ENCODE assay signal across 20 cellular contexts in the genomic region with DNA sequence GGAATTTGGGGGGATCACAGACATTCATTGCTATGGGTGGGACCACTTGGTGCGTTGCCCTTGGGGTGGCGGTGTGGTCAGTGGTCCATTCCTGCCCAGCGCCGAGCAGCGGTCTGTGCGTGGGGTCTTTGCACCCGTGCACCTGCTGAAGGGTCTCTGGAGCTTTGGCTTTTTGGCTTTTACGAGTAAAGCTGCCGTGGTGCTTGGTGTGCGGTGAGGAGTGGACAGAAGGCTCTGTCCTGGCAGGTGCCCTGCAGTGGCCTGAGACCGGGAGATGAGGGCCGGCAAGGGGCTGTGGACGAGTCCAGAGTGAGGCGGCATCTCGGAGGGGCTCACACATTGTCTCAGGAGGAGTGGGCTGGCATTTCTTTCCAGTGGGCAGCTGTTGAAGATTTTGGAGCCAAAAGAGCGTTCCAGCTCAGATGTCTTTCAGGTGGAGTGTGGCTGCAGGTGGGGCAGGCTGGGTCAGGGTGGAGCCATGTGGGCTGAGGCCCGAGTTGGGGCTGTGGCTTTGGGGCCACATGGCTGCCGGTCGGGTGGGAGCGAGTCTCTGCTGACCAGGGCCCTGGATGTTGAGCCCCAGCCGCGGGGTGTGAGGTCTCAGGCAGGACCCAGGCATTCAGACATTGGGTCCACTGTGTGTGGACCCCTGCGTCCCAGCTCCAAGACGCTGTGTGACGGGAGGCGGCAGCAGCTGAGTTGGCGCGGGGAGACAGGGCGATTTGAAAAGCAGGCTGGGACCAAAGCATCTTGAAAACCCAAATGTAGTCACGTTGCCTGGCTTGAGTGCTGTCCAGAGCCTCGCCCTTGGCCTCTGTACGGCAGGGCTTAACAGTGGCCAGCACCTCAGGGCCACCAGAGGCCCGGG.
"Had no signal": no experiment of that assay in that cellular context is flagged by ENCODE, and none has a peak within 500 bp of the region (broad histone marks: within the 10 kb centered on the region; RNA-seq: fewer than 3 reads in every experiment).

No MANE protein-coding gene starts in this region.

- H3K27ac ChIP-seq: coronary artery, left ventricle myocardium inferior, parathyroid adenoma, spleen, testis had no signal

- H3K4me3 ChIP-seq: coronary artery, left ventricle myocardium inferior, mucosa of descending colon, spleen, testis had no signal

- H2AFZ ChIP-seq: parathyroid adenoma had no signal

- H3K27me3 ChIP-seq: testis had no signal

- H3K9me3 ChIP-seq: left ventricle myocardium inferior, mucosa of descending colon, spleen, testis had no signal

- ATAC-seq: activated naive CD8-positive, alpha-beta T cell treated with anti-CD3 and anti-CD28 coated beads, Interleukin-2, amount 50 U/mL, for 24 hours; activated T-cell treated with anti-CD3 and anti-CD28 coated beads, Interleukin-2, amount 50 U/mL, for 4 hours; mucosa of descending colon; naive thymus-derived CD4-positive, alpha-beta T cell; stimulated activated memory B cell treated with anti-CD40 and anti-IgM and Interleukin-4, amounts not matched to agents 10 μg/mL and 1 μg/mL and 100 μg/mL, for 72 hours had no signal

- DNase-seq: activated CD4-positive, alpha-beta T cell treated with anti-CD3 and anti-CD28 coated beads, Interleukin-2, amount 10 ng/mL, durations not matched to agents 7 days and 5 days; activated CD8-positive, alpha-beta memory T cell treated with anti-CD3 and anti-CD28 coated beads, Interleukin-2, amount 50 U/mL, for 4 hours; activated naive CD4-positive, alpha-beta T cell treated with anti-CD3 and anti-CD28 coated beads for 36 hours; activated naive CD8-positive, alpha-beta T cell treated with anti-CD3 and anti-CD28 coated beads, Interleukin-2, amount 50 U/mL, for 24 hours; activated T-cell treated with anti-CD3 and anti-CD28 coated beads, Interleukin-2, amount 50 U/mL, for 4 hours; anterior cingulate cortex; erythroblast; foreskin melanocyte; glutamatergic neuron; hypothalamus; left ventricle myocardium inferior; mucosa of descending colon; naive thymus-derived CD4-positive, alpha-beta T cell; stimulated activated CD4-positive, alpha-beta T cell treated with anti-CD3 and anti-CD28 coated beads, Interleukin-4, amount 100 ng/mL, for 4 hours; T1000; testis had no signal
